ENCODE assay signal across 10 cellular contexts in the genomic region with DNA sequence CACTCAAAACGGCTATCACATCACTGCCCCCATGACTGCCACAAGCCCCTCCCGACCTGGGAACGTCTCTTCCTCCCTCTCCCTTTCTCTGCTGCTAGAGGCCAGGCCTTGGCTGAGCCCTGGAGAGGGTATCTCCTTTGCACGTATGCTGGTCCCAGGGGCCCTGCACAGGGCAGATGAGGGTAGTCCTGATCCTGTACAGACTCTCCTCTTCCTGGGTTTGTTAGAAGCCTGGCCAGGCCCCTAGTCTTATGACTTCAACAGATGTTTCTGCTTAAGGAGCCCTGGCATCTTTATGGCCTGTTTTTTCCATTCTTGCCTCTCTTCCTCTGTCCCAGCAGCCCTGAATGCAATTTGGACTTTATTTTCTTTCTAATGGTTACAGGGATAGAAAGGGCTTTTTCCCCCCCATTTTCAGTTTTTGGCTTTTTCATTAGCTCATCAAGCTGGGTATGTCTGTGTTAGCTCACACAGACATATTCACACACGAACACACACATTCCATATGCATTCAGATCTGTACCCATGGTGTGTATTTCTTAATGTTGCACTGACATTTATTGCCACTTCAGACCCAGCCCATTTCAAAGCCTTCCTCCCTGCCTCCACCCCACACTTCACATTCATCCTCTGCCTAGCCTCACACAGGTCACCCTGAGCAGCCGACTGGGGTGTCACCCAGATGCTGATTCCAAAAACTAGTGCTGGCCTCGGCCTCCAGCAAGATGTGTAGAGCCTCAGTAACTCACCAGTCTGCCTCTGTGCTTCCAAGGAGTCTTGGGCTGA.
A peak's percentile ranks its signal among the peaks of the same experiment; 100 is the strongest.
DNase-seq lines count a peak whose midpoint lies in the region; ATAC-seq and TF ChIP-seq lines count a peak whose summit lies in the region.
"Had no signal": no experiment of that assay in that cellular context is flagged by ENCODE, and none has a peak within 500 bp of the region (broad histone marks: within the 10 kb centered on the region; RNA-seq: fewer than 3 reads in every experiment).

No MANE protein-coding gene starts in this region.

- TF ChIP-seq CTCF in gastroesophageal sphincter (IDR thresholded peaks at IDR 0.05) (no peak), osteoblast (IDR thresholded peaks at IDR 0.05; ENCODE audit: extremely low read depth, low read depth, low read length) (no peak)

- CTCF ChIA-PET in CD4-positive, alpha-beta memory T cell (lab: Charles Lee; ENCODE audit: partially characterized antibody) = no interaction called here

- no peak for TF ChIP-seq EP300 in gastroesophageal sphincter (IDR thresholded peaks at IDR 0.05)

- H3K36me3 ChIP-seq in gastroesophageal sphincter (no peaks in the 10 kb centered on the region), osteoblast (ENCODE audit: insufficient read depth, low read length) (no peaks in the 10 kb centered on the region)
- H3K36me3 ChIP-seq in CD4-positive, alpha-beta memory T cell (ENCODE audit: insufficient read depth, low read length) = no peaks in the 10 kb centered on the region

- H3K9me3 ChIP-seq in gastroesophageal sphincter (no peaks in the 10 kb centered on the region), osteoblast (ENCODE audit: low read depth, low read length) (no peaks in the 10 kb centered on the region)
- no peaks in the 10 kb centered on the region for H3K9me3 ChIP-seq in CD4-positive, alpha-beta memory T cell (ENCODE audit: control insufficient read depth in 1 of 2, low read length in 2 of 2)

- no peaks in the 10 kb centered on the region for H3K36me3 Mint-ChIP-seq in CD4-positive, alpha-beta memory T cell

- intact Hi-C loops in Right ventricle myocardium inferior (cut with DNase I) = no loop called here
- intact Hi-C loops in cardiac septum (cut with DNase I) = no loop called here
- intact Hi-C loops in CD4-positive, alpha-beta memory T cell (cut with micrococcal nuclease) = no loop called here

- peak; percentile 86 for ATAC-seq in Right ventricle myocardium inferior
- ATAC-seq in gastroesophageal sphincter = peak; percentile 51

- H3K9me3 Mint-ChIP-seq in CD4-positive, alpha-beta memory T cell = peaks cover 0 to 3% (median 0%) of the 10 kb centered on the region in 8 donors

- WGBS in gastroesophageal sphincter (ENCODE audit: low coverage in 1 of 2), 2 donors = 21 to 23% methylated on average over 3 of the region's 7 CpGs

- no peaks in the 10 kb centered on the region for H4K20me1 ChIP-seq in osteoblast (ENCODE audit: insufficient read depth, low read length)

- H3K79me2 ChIP-seq in osteoblast (ENCODE audit: insufficient read depth, low read length) = no peaks in the 10 kb centered on the region

- H3K27me3 ChIP-seq in gastroesophageal sphincter (no peaks in the 10 kb centered on the region), osteoblast (ENCODE audit: insufficient read depth, low read length) (no peaks in the 10 kb centered on the region)
- H3K27me3 ChIP-seq in CD4-positive, alpha-beta memory T cell (ENCODE audit: insufficient read depth, low read length) = no peaks in the 10 kb centered on the region

- peak overlapping the region in 1 of 7 donors; percentile 38 for H3K27ac Mint-ChIP-seq in CD4-positive, alpha-beta memory T cell

- no peak overlapping the region for H3K4me3 ChIP-seq in gastroesophageal sphincter
- no peak overlapping the region for H3K4me3 ChIP-seq in osteoblast (ENCODE audit: insufficient read depth, low read length)
- H3K4me3 ChIP-seq in CD4-positive, alpha-beta memory T cell (ENCODE audit: low read length in 2 of 2) = no peak overlapping the region

- POLR2A ChIA-PET in CD4-positive, alpha-beta memory T cell (lab: Charles Lee; ENCODE audit: partially characterized antibody) = no interaction called here

- DNase-seq in Right ventricle myocardium inferior (ENCODE audit: missing footprints) (peak; percentile 83), cardiac septum (ENCODE audit: low spot score) (no peak), osteoblast (ENCODE audit: insufficient read length, low spot score, missing footprints) (no peak), occipital lobe (lab: John Stamatoyannopoulos, UW) (no peak), NCI-H187 (lab: John Stamatoyannopoulos, UW) (no peak)
- DNase-seq in activated CD4-positive, alpha-beta T cell treated with anti-CD3 and anti-CD28 coated beads for 1 hour = no peak
- DNase-seq in CD4-positive, alpha-beta memory T cell = no peak
- DNase-seq: activated CD8-positive, alpha-beta memory T cell treated with anti-CD3 and anti-CD28 coated beads, Interleukin-2, amount 50 U/mL, for 4 hours; NCI-H226 had no signal

- no peak for TF ChIP-seq POLR2A in gastroesophageal sphincter (IDR thresholded peaks at IDR 0.05)

- H3K4me2 ChIP-seq in osteoblast (ENCODE audit: insufficient read depth, low read length) = no peak overlapping the region

- peaks cover 5 to 10% (median 6%) of the 10 kb centered on the region in 4 donors for H3K4me1 Mint-ChIP-seq in CD4-positive, alpha-beta memory T cell

- no peaks in the 10 kb centered on the region for H3K27me3 Mint-ChIP-seq in CD4-positive, alpha-beta memory T cell

- H3K27ac ChIP-seq in gastroesophageal sphincter (peak overlapping the region in 3 of 4 donors; percentile 58 to 81 (median 73)), osteoblast (ENCODE audit: low read depth, low read length) (no peak overlapping the region)
- no peak overlapping the region for H3K27ac ChIP-seq in CD4-positive, alpha-beta memory T cell (ENCODE audit: low read depth, low read length)

- peak overlapping the region; percentile 66 for H2AFZ ChIP-seq in osteoblast (ENCODE audit: low read length)

- peaks cover 5 to 73% (median 30%) of the 10 kb centered on the region in 3 donors for H3K4me1 ChIP-seq in gastroesophageal sphincter
- H3K4me1 ChIP-seq in osteoblast (ENCODE audit: insufficient read depth, low read length) = peaks cover 7% of the 10 kb centered on the region
- H3K4me1 ChIP-seq in CD4-positive, alpha-beta memory T cell (ENCODE audit: insufficient read depth, low read length) = peaks cover 6% of the 10 kb centered on the region

- no peak overlapping the region for H3K4me3 Mint-ChIP-seq in CD4-positive, alpha-beta memory T cell

Comparison
In these comparisons a context has a peak if more than half of its experiments do, and no peak if none do; other contexts are left out.
1. H3K27ac ChIP-seq: peak in gastroesophageal sphincter (3 of 4); none in osteoblast (single experiment) and CD4-positive, alpha-beta memory T cell (single experiment).